1 cellular context compared by ENCODE assay signal in genomic region chr2:44230378-44230777, GRCh38.
TF ChIP-seq lines count a peak whose summit lies in the region.

No MANE protein-coding gene starts in this region.

TF ChIP-seq in H1, 55 proteins besides CTCF, POLR2A, EP300 and RAD21:
- no peak for TF ChIP-seq CHD7 (IDR thresholded peaks at IDR 0.05; ENCODE audit: insufficient replicate concordance, low read length)
- no peak for TF ChIP-seq MAFK (IDR thresholded peaks at IDR 0.05; ENCODE audit: low read depth, low read length)
- no peak for TF ChIP-seq CTBP2 (IDR thresholded peaks at IDR 0.05; ENCODE audit: borderline replicate concordance, insufficient read depth, insufficient read length, low read length)
- TF ChIP-seq HDAC6 (IDR thresholded peaks at IDR 0.05; ENCODE audit: low read depth, low read length): no peak
- TF ChIP-seq POLR2AphosphoS5 (IDR thresholded peaks at IDR 0.05; ENCODE audit: low read depth, low read length): no peak
- TF ChIP-seq EGR1 (IDR thresholded peaks at IDR 0.05; ENCODE audit: borderline replicate concordance, low read depth, low read length): no peak
- TF ChIP-seq TAF7 (optimal IDR thresholded peaks at IDR 0.05; ENCODE audit: borderline replicate concordance, low read depth, low read length): no peak
- no peak for TF ChIP-seq E2F6 (IDR thresholded peaks at IDR 0.05)
- no peak for TF ChIP-seq GABPA (IDR thresholded peaks at IDR 0.05; ENCODE audit: borderline replicate concordance, insufficient read depth, low read length)
- TF ChIP-seq YY1 (IDR thresholded peaks at IDR 0.05; ENCODE audit: low read depth, low read length): no peak
- TF ChIP-seq CBX8 (IDR thresholded peaks at IDR 0.05; ENCODE audit: borderline replicate concordance, low read depth, low read length): no peak
- no peak for TF ChIP-seq RXRA (IDR thresholded peaks at IDR 0.05; ENCODE audit: insufficient read depth, low read depth, low read length)
- TF ChIP-seq BACH1 (IDR thresholded peaks at IDR 0.05; ENCODE audit: low read length): no peak
- no peak for TF ChIP-seq ASH2L (IDR thresholded peaks at IDR 0.05; ENCODE audit: low read length)
- no peak for TF ChIP-seq CEBPB (IDR thresholded peaks at IDR 0.05; ENCODE audit: low read depth, low read length)
